In the genomic region with DNA sequence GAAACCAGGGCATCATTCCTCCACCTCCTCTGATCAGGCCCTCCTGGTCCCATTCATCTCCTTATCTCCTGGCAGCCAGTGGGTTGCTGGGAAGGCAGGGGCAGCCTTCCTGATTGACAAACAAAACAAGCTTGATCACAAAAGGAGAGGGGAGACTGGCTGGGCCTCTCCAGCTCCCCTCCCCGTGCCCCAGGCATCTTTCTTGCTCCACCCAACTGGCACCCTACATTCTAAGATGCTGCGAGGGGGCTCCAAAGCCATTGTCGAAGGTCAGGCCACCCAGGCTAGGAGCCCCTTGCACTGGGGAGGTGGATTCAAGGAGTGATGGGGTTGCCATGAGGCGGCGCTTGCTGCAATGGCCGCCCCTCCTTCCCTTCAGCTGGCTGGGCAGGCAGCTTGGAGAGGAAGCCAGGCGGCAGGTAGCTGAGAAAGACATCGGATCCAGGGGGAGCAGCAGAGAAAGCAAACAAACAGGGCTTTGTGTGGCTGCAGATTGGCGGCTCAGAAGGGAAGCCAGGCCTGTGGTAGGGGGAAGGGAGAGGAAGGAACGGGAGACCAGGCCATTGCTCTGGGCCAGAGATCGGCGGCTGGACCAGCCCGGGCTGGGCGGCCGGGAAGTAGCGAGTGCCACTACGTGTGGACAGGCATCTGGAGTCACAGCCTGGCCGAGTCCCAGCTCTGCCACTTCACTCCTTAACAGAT, we compare ENCODE assay signal across 8 cellular contexts. TPM values are rescaled to one million over a fixed set of nuclear protein-coding genes. Genes with fewer than 3 reads are reported as not detected.
DNase-seq lines count a peak whose midpoint lies in the region; ATAC-seq, FAIRE-seq and TF ChIP-seq lines count a peak whose summit lies in the region.

No MANE protein-coding gene starts in this region.

- H3K4me1 ChIP-seq in psoas muscle, result peaks cover 51% of the 10 kb centered on the region

- no peaks in the 10 kb centered on the region for H3K9me3 Mint-ChIP-seq in activated T-helper 1 cell treated with anti-CD3 and anti-CD28 coated beads, Interleukin-12 subunit alpha, Interleukin-12 subunit beta, Interleukin-2, Interleukin-4 antibody, amounts not matched to agents 30 ng/mL and 10 ng/mL and 1 ng/mL, durations not matched to agents 14 hours and 24 hours and 36 hours

- FAIRE-seq in GM12891 (lab: Jason Lieb, UNC), result no peak

- peak overlapping the region; percentile 93 for H3K27ac ChIP-seq in psoas muscle

- no peak for TF ChIP-seq CTCF in psoas muscle (IDR thresholded peaks at IDR 0.05)

- no peak; the same call in 1 of the 2 replicates for TF ChIP-seq POLR2A in GM12891 (IDR thresholded peaks at IDR 0.05; ENCODE audit: low read depth, low read length)

- peak overlapping the region; percentile 73 for H3K4me3 Mint-ChIP-seq in activated T-helper 1 cell treated with anti-CD3 and anti-CD28 coated beads, Interleukin-12 subunit alpha, Interleukin-12 subunit beta, Interleukin-2, Interleukin-4 antibody, amounts not matched to agents 30 ng/mL and 10 ng/mL and 1 ng/mL, durations not matched to agents 14 hours and 24 hours and 36 hours

- H3K27me3 Mint-ChIP-seq in activated T-helper 1 cell treated with anti-CD3 and anti-CD28 coated beads, Interleukin-12 subunit alpha, Interleukin-12 subunit beta, Interleukin-2, Interleukin-4 antibody, amounts not matched to agents 30 ng/mL and 10 ng/mL and 1 ng/mL, durations not matched to agents 14 hours and 24 hours and 36 hours (ENCODE audit: insufficient read depth), result no peaks in the 10 kb centered on the region

- H3K9me3 ChIP-seq in psoas muscle, result no peaks in the 10 kb centered on the region

- H3K36me3 ChIP-seq in psoas muscle (ENCODE audit: insufficient read depth in 1 of 2, low read depth in 1 of 2), result no peaks in the 10 kb centered on the region

- intact Hi-C loops in activated T-helper 1 cell treated with anti-CD3 and anti-CD28 coated beads, Interleukin-12 subunit alpha, Interleukin-12 subunit beta, Interleukin-2, Interleukin-4 antibody, amounts not matched to agents 30 ng/mL and 10 ng/mL and 1 ng/mL, durations not matched to agents 14 hours and 24 hours and 36 hours (cut with micrococcal nuclease), result loop anchor here (5.0 kb wide), 1 partner anchor 394 kb away; the partner anchor contains the start of gene DRG2
- intact Hi-C loops in left ventricle myocardium superior (cut with micrococcal nuclease) (loop anchor here (10.0 kb wide), 1 partner anchor 91 kb away; no protein-coding TSS in a partner anchor), psoas muscle (cut with DNase I) (no loop called here)

- H3K4me1 Mint-ChIP-seq in activated T-helper 1 cell treated with anti-CD3 and anti-CD28 coated beads, Interleukin-12 subunit alpha, Interleukin-12 subunit beta, Interleukin-2, Interleukin-4 antibody, amounts not matched to agents 30 ng/mL and 10 ng/mL and 1 ng/mL, durations not matched to agents 14 hours and 24 hours and 36 hours (ENCODE audit: low read depth), result peaks cover 68% of the 10 kb centered on the region

- WGBS in psoas muscle, 3 donors, result 27 to 44% (median 28%) methylated on average over 14 to 18 of the region's 18 CpGs

- H3K36me3 Mint-ChIP-seq in activated T-helper 1 cell treated with anti-CD3 and anti-CD28 coated beads, Interleukin-12 subunit alpha, Interleukin-12 subunit beta, Interleukin-2, Interleukin-4 antibody, amounts not matched to agents 30 ng/mL and 10 ng/mL and 1 ng/mL, durations not matched to agents 14 hours and 24 hours and 36 hours (ENCODE audit: low read depth), result peaks cover 3% of the 10 kb centered on the region

- DNase-seq in GDM1 (lab: John Stamatoyannopoulos, UW) (peak; percentile 10), NCI-H1930 (lab: John Stamatoyannopoulos, UW) (peak; percentile 44 to 46), left ventricle myocardium superior (peak; percentile 81), psoas muscle (peak; percentile 60 to 75), GM12891 (ENCODE audit: insufficient read length, low spot score) (no peak)
- no peak for DNase-seq in activated T-helper 1 cell treated with anti-CD3 and anti-CD28 coated beads, Interleukin-12 subunit alpha, Interleukin-12 subunit beta, Interleukin-2, Interleukin-4 antibody, amounts not matched to agents 30 ng/mL and 10 ng/mL and 1 ng/mL, durations not matched to agents 14 hours and 24 hours and 36 hours (ENCODE audit: low spot score)

- no peaks in the 10 kb centered on the region for H3K27me3 ChIP-seq in psoas muscle (ENCODE audit: insufficient read depth in 3 of 3, low read length in 2 of 3)

- peak; percentile 47 for ATAC-seq in left ventricle myocardium superior
- peak in 3 of 4 donors; percentile 32 to 49 (median 46) for ATAC-seq in psoas muscle
- no peak for ATAC-seq in HG03469 (IDR thresholded peaks at IDR 0.05; ENCODE audit: unreplicated experiment)
- no peak for ATAC-seq in GM21360 (IDR thresholded peaks at IDR 0.05; ENCODE audit: unreplicated experiment)

- H3K27ac Mint-ChIP-seq in activated T-helper 1 cell treated with anti-CD3 and anti-CD28 coated beads, Interleukin-12 subunit alpha, Interleukin-12 subunit beta, Interleukin-2, Interleukin-4 antibody, amounts not matched to agents 30 ng/mL and 10 ng/mL and 1 ng/mL, durations not matched to agents 14 hours and 24 hours and 36 hours, result peak overlapping the region; percentile 94

- H3K4me3 ChIP-seq in psoas muscle, result peak overlapping the region; percentile 75

TF ChIP-seq in GM12891, 5 proteins besides CTCF, POLR2A, EP300 and RAD21:
- TF ChIP-seq TAF1 (IDR thresholded peaks at IDR 0.05; ENCODE audit: low read depth, low read length) (no peak), PAX5 (IDR thresholded peaks at IDR 0.05; ENCODE audit: insufficient read depth, low read length, severe bottlenecking) (no peak), SPI1 (IDR thresholded peaks at IDR 0.05; ENCODE audit: low read depth, low read length) (no peak), POLR2AphosphoS5 (IDR thresholded peaks at IDR 0.05; ENCODE audit: low read depth, low read length) (no peak), POU2F2 (IDR thresholded peaks at IDR 0.05; ENCODE audit: low read depth, low read length) (no peak)

RNA-seq across cellular contexts. Expression of gene RAI1, which starts 12.1 kb away (rescaled TPM):
- total RNA-seq in activated T-helper 1 cell treated with anti-CD3 and anti-CD28 coated beads, Interleukin-12 subunit alpha, Interleukin-12 subunit beta, Interleukin-2, Interleukin-4 antibody, amounts not matched to agents 30 ng/mL and 10 ng/mL and 1 ng/mL, durations not matched to agents 14 hours and 24 hours and 36 hours, result 31.1 and 32.3 TPM in 2 replicates
- total RNA-seq in left ventricle myocardium superior (30.1 TPM), psoas muscle (1 to 10 TPM; 6.8 to 7.9 (median 7.2) TPM)
- polyA plus RNA-seq in psoas muscle, result 1 to 10 TPM; 4.0 to 9.0 (median 6.6) TPM
- polyA plus RNA-seq in GM12891 (2012; ENCODE audit: low read depth, missing spikeins), result 7.1 TPM

Comparison
In these comparisons a context has a peak if more than half of its experiments do, and no peak if none do; other contexts are left out.
1. DNase-seq: peak in GDM1 (single experiment), NCI-H1930 (2 of 2), left ventricle myocardium superior (single experiment) and psoas muscle (2 of 2); none in activated T-helper 1 cell treated with anti-CD3 and anti-CD28 coated beads, Interleukin-12 subunit alpha, Interleukin-12 subunit beta, Interleukin-2, Interleukin-4 antibody, amounts not matched to agents 30 ng/mL and 10 ng/mL and 1 ng/mL, durations not matched to agents 14 hours and 24 hours and 36 hours (single experiment) and GM12891 (single experiment).
2. ATAC-seq: peak in left ventricle myocardium superior (single experiment) and psoas muscle (3 of 4); none in HG03469 (single experiment) and GM21360 (single experiment).
3. intact Hi-C loops: an anchor here in activated T-helper 1 cell treated with anti-CD3 and anti-CD28 coated beads, Interleukin-12 subunit alpha, Interleukin-12 subunit beta, Interleukin-2, Interleukin-4 antibody, amounts not matched to agents 30 ng/mL and 10 ng/mL and 1 ng/mL, durations not matched to agents 14 hours and 24 hours and 36 hours (5.0 kb wide) and left ventricle myocardium superior (10.0 kb wide); none called in psoas muscle.